ENCODE assay signal across 1 cellular context in genomic region chr4:52019941-52020657, GRCh38.
TF ChIP-seq lines count a peak whose summit lies in the region.

Gene LRRC66, minus strand, starts transcription at chr4:52020363. Its CDS starts 2,750 bp downstream, at chr4:52017613.

TF ChIP-seq in IMR-90, 13 proteins besides CTCF, POLR2A, EP300 and RAD21:
- TF ChIP-seq MAFK (IDR thresholded peaks at IDR 0.05; ENCODE audit: low read depth, low read length) (no peak), CHD1 (IDR thresholded peaks at IDR 0.05; ENCODE audit: low read depth, low read length) (no peak), RCOR1 (IDR thresholded peaks at IDR 0.05; ENCODE audit: insufficient replicate concordance, low read length) (no peak), NFE2L2 (IDR thresholded peaks at IDR 0.05; ENCODE audit: low read depth, low read length) (no peak), CEBPB (IDR thresholded peaks at IDR 0.05; ENCODE audit: low read depth, low read length) (no peak), FOS (IDR thresholded peaks at IDR 0.05; ENCODE audit: low read depth, low read length) (no peak), MAZ (IDR thresholded peaks at IDR 0.05; ENCODE audit: borderline replicate concordance, low read depth, low read length) (no peak), MXI1 (IDR thresholded peaks at IDR 0.05; ENCODE audit: borderline replicate concordance, low read depth, low read length) (no peak), BHLHE40 (IDR thresholded peaks at IDR 0.05; ENCODE audit: low read depth, low read length) (no peak), RFX5 (IDR thresholded peaks at IDR 0.05; ENCODE audit: low read depth, low read length) (no peak), USF2 (IDR thresholded peaks at IDR 0.05; ENCODE audit: low read depth, low read length) (no peak)
TF ChIP-seq in IMR-90: peak in this region for 0.
